8 cellular contexts compared by ENCODE assay signal in genomic region chr1:24643362-24644346, GRCh38. TPM values are rescaled to one million over a fixed set of nuclear protein-coding genes. Genes with fewer than 3 reads are reported as not detected.
DNase-seq lines count a peak whose midpoint lies in the region; TF ChIP-seq lines count a peak whose summit lies in the region.

No MANE protein-coding gene starts in this region.

- no peaks in the 10 kb centered on the region for H3K9me3 Mint-ChIP-seq in progenitor cell of endocrine pancreas (ENCODE audit: low read depth)

- intact Hi-C loops in cardiac septum (cut with DNase I) = loop anchor here (2.0 to 5.0 kb wide), 4 partner anchors 51 to 226 kb away; partner anchors contain the start of genes CLIC4 and NIPAL3

- TF ChIP-seq CTCF in progenitor cell of endocrine pancreas (IDR thresholded peaks at IDR 0.05; ENCODE audit: unreplicated experiment) = no peak

- H3K4me3 Mint-ChIP-seq in progenitor cell of endocrine pancreas (ENCODE audit: low read depth) = peak overlapping the region; percentile 97

- H3K27me3 Mint-ChIP-seq in progenitor cell of endocrine pancreas = no peaks in the 10 kb centered on the region

- H3K27ac Mint-ChIP-seq in progenitor cell of endocrine pancreas = peak overlapping the region; percentile 89

- peaks cover 20% of the 10 kb centered on the region for H3K36me3 Mint-ChIP-seq in progenitor cell of endocrine pancreas (ENCODE audit: insufficient read depth)

- H3K4me1 Mint-ChIP-seq in progenitor cell of endocrine pancreas (ENCODE audit: low read depth) = peaks cover 23% of the 10 kb centered on the region

- peak; percentile 41 for DNase-seq in SKM-1 treated with dmso at 0.1 percent for 144 hours (lab: John Stamatoyannopoulos, UW; ENCODE audit: unreplicated experiment)
- no peak for DNase-seq in SKM-1 (lab: John Stamatoyannopoulos, UW; ENCODE audit: unreplicated experiment)
- peak; percentile 7 for DNase-seq in HCEC 1CT
- DNase-seq in NAMALWA (ENCODE audit: low spot score) = peak; percentile 49
- DNase-seq in activated gamma-delta T cell treated with anti-CD3 and anti-CD28 coated beads, Interleukin-2, amount 50 U/mL, for 16 hours (ENCODE audit: low read depth) = peak; percentile 28
- peak; percentile 79 for DNase-seq in cardiac septum (ENCODE audit: low spot score)
- no peak for DNase-seq in progenitor cell of endocrine pancreas (ENCODE audit: low spot score, unreplicated experiment)
- no peak for DNase-seq in retina

RNA-seq across cellular contexts. Expression of gene SRRM1, which starts 0.6 kb away (rescaled TPM):
- total RNA-seq in cardiac septum = 78.2 TPM
- 197 and 199 TPM in 2 replicates for total RNA-seq in progenitor cell of endocrine pancreas

Comparison
In these comparisons a context has a peak if more than half of its experiments do, and no peak if none do; other contexts are left out.
1. DNase-seq: peak in SKM-1 treated with dmso at 0.1 percent for 144 hours (single experiment), HCEC 1CT (single experiment), NAMALWA (single experiment), activated gamma-delta T cell treated with anti-CD3 and anti-CD28 coated beads, Interleukin-2, amount 50 U/mL, for 16 hours (single experiment) and cardiac septum (single experiment); none in SKM-1 (single experiment), progenitor cell of endocrine pancreas (single experiment) and retina (single experiment).